In the genomic region with DNA sequence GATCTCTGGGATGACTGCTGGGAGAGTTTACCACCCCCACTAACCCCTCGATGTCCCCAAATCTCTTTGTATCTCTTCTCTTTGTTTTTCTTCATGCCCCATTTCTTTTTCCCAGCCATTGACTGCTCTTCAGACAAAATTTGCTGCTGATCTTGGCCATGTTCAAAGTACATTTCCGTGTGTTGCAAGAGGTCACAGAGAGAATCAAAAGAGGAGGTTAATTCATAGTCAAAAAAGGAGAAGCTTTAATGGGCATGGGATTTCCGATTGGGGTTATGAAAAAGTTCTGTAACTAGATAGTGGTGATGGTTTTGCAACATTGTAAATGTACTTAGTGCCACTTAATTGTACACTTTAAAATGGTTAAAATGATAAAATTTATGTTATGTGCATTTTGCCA, we compare ENCODE assay signal across 23 cellular contexts.
A peak's percentile ranks its signal among the peaks of the same experiment; 100 is the strongest.
DNase-seq lines count a peak whose midpoint lies in the region; ATAC-seq, FAIRE-seq and TF ChIP-seq lines count a peak whose summit lies in the region.
"Had no signal": no experiment of that assay in that cellular context is flagged by ENCODE, and none has a peak within 500 bp of the region (broad histone marks: within the 10 kb centered on the region; RNA-seq: fewer than 3 reads in every experiment).

No MANE protein-coding gene starts in this region.

- no peak overlapping the region for H3K27ac ChIP-seq in pancreas
- H3K27ac ChIP-seq in coronary artery, result no peak overlapping the region
- H3K27ac ChIP-seq: 22Rv1, Peyer's patch had no signal

- no peak for ATAC-seq in pancreas
- ATAC-seq: Right ventricle myocardium inferior, SK-N-SH treated with all-trans-retinoic acid at 6 μM for 48 hours had no signal

- H3K27me3 Mint-ChIP-seq in activated naive CD4-positive, alpha-beta T cell treated with anti-CD3 and anti-CD28 coated beads, Interleukin-2, amount 50 U/mL, for 24 hours, result peaks cover 2% of the 10 kb centered on the region

- no peak for DNase-seq in activated naive CD4-positive, alpha-beta T cell treated with anti-CD3 and anti-CD28 coated beads, Interleukin-2, amount 50 U/mL, for 16 hours
- DNase-seq in NOMO-1 treated with dmso at 0.1 percent for 144 hours (lab: John Stamatoyannopoulos, UW; ENCODE audit: unreplicated experiment), result peak; percentile 95
- DNase-seq in fibroblast of villous mesenchyme (ENCODE audit: low read depth), result peak; percentile 49
- DNase-seq in head of caudate nucleus, result no peak
- DNase-seq in Ammon's horn (ENCODE audit: low spot score), result no peak
- no peak for DNase-seq in pancreas
- no peak for DNase-seq in coronary artery (ENCODE audit: low spot score)
- DNase-seq: C1 segment of cervical spinal cord, DMS 273 treated with DMSO at 0.1 percent for 48 hours, GDM1, HCEC 1CT, NCI-H1048, NCI-H1436 treated with DMSO at 0.1 percent for 48 hours, NCI-H2029 treated with DMSO at 0.1 percent for 48 hours, NCI-H2171 treated with DMSO at 0.1 percent for 48 hours, NCI-H748 treated with DMSO at 0.1 percent for 48 hours, Peyer's patch had no signal

- no peaks in the 10 kb centered on the region for H3K9me3 ChIP-seq in pancreas
- H3K9me3 ChIP-seq: Peyer's patch had no signal

- no peaks in the 10 kb centered on the region for H3K36me3 Mint-ChIP-seq in activated naive CD4-positive, alpha-beta T cell treated with anti-CD3 and anti-CD28 coated beads, Interleukin-2, amount 50 U/mL, for 24 hours
- H3K36me3 Mint-ChIP-seq: IgD-negative memory B cell had no signal

- no peak for TF ChIP-seq CTCF in fibroblast of villous mesenchyme (IDR thresholded peaks at IDR 0.05; ENCODE audit: insufficient read depth, low read depth, low read length)
- no peak for TF ChIP-seq CTCF in pancreas (IDR thresholded peaks at IDR 0.05)
- no peak for TF ChIP-seq CTCF in coronary artery (IDR thresholded peaks at IDR 0.05)

- H3K4me1 Mint-ChIP-seq in activated naive CD4-positive, alpha-beta T cell treated with anti-CD3 and anti-CD28 coated beads, Interleukin-2, amount 50 U/mL, for 24 hours, result no peaks in the 10 kb centered on the region
- H3K4me1 Mint-ChIP-seq: IgD-negative memory B cell had no signal

- peak overlapping the region; percentile 11 for H3K27ac Mint-ChIP-seq in activated naive CD4-positive, alpha-beta T cell treated with anti-CD3 and anti-CD28 coated beads, Interleukin-2, amount 50 U/mL, for 24 hours
- H3K27ac Mint-ChIP-seq: IgD-negative memory B cell had no signal

- H3K27me3 ChIP-seq in pancreas, result no peaks in the 10 kb centered on the region
- H3K27me3 ChIP-seq: Peyer's patch had no signal

- H3K4me3 Mint-ChIP-seq in activated naive CD4-positive, alpha-beta T cell treated with anti-CD3 and anti-CD28 coated beads, Interleukin-2, amount 50 U/mL, for 24 hours, result no peak overlapping the region
- H3K4me3 Mint-ChIP-seq: IgD-negative memory B cell had no signal

- 61 to 67% methylated on average over 3 of the region's 3 CpGs for WGBS in pancreas, 2 donors

- no peaks in the 10 kb centered on the region for H3K36me3 ChIP-seq in pancreas
- H3K36me3 ChIP-seq: Peyer's patch had no signal

- no peaks in the 10 kb centered on the region for H3K4me1 ChIP-seq in pancreas
- H3K4me1 ChIP-seq: Peyer's patch had no signal

- H3K4me3 ChIP-seq in fibroblast of villous mesenchyme (ENCODE audit: low read depth, low read length), result no peak overlapping the region
- H3K4me3 ChIP-seq in pancreas, result no peak overlapping the region
- H3K4me3 ChIP-seq in coronary artery, result no peak overlapping the region
- H3K4me3 ChIP-seq: Peyer's patch had no signal

- intact Hi-C loops in head of caudate nucleus (cut with DNase I) (no loop called here), pancreas (cut with DNase I) (no loop called here)

- no peaks in the 10 kb centered on the region for H3K9me3 Mint-ChIP-seq in activated naive CD4-positive, alpha-beta T cell treated with anti-CD3 and anti-CD28 coated beads, Interleukin-2, amount 50 U/mL, for 24 hours
- H3K9me3 Mint-ChIP-seq: IgD-negative memory B cell had no signal

- no peak for FAIRE-seq in pancreas (lab: Jason Lieb, UNC)
- FAIRE-seq: GM12892 had no signal

Comparison
In these comparisons a context has a peak if more than half of its experiments do, and no peak if none do; other contexts are left out.
1. DNase-seq: peak in NOMO-1 treated with dmso at 0.1 percent for 144 hours (single experiment) and fibroblast of villous mesenchyme (single experiment); none in activated naive CD4-positive, alpha-beta T cell treated with anti-CD3 and anti-CD28 coated beads, Interleukin-2, amount 50 U/mL, for 16 hours (single experiment), head of caudate nucleus (0 of 42), Ammon's horn (single experiment), pancreas (0 of 6) and coronary artery (single experiment).